ENCODE assay signal across 15 cellular contexts in the genomic region with DNA sequence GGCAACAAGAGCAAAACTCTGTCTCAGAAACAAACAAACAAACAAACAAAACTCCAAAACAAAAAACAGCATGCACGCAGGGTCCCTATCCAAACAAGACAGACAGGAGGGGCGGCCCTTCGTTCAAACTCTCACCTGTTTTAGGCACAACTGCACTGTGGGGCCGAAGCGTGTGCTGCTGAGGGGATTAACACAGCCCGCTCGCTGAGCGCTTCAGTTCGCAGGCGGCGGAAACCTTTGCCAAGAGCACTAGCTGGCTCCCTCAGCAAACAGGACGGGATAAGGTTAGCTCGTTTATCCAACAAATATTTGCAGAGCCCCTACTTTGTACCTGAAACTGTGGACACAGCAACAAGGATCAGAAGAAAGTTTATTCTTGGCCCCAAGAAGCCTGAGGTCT.
"Had no signal": no experiment of that assay in that cellular context is flagged by ENCODE, and none has a peak within 500 bp of the region (broad histone marks: within the 10 kb centered on the region; RNA-seq: fewer than 3 reads in every experiment).

No MANE protein-coding gene starts in this region.

- H3K9me3 Mint-ChIP-seq: activated naive CD4-positive, alpha-beta T cell treated with anti-CD3 and anti-CD28 coated beads, Interleukin-2, amount 50 U/mL, for 72 hours; T-helper 2 cell treated with Interferon-gamma antibody and Interleukin-4, amounts not matched to agents 5 μg/mL and 100 μg/mL, for 36 hours had no signal

- H3K27ac Mint-ChIP-seq: T-helper 2 cell treated with Interferon-gamma antibody and Interleukin-4, amounts not matched to agents 5 μg/mL and 100 μg/mL, for 36 hours had no signal

- H3K27ac ChIP-seq: pancreas, tibial nerve had no signal

- DNase-seq: activated CD4-positive, CD25-positive, alpha-beta regulatory T cell treated with anti-CD3 and anti-CD28 coated beads, Interleukin-2, amount 50 U/mL, for 72 hours; activated effector memory CD4-positive, alpha-beta T cell treated with Interleukin-2 at 50 U/mL for 16 hours; amniotic stem cell; central memory CD4-positive, alpha-beta T cell; effector memory CD4-positive, alpha-beta T cell; mammary epithelial cell; mucosa of descending colon; naive thymus-derived CD4-positive, alpha-beta T cell; stimulated activated CD4-positive, alpha-beta T cell treated with anti-CD3 and anti-CD28 coated beads, Interleukin-4, amount 100 ng/mL, for 24 hours; stimulated activated naive CD4-positive, alpha-beta T cell had no signal

- H3K4me3 Mint-ChIP-seq: naive thymus-derived CD4-positive, alpha-beta T cell; T-helper 2 cell treated with Interferon-gamma antibody and Interleukin-4, amounts not matched to agents 5 μg/mL and 100 μg/mL, for 36 hours had no signal

- ATAC-seq: activated naive CD4-positive, alpha-beta T cell treated with anti-CD3 and anti-CD28 coated beads, Interleukin-2, amount 50 U/mL, for 72 hours; mucosa of descending colon; naive thymus-derived CD4-positive, alpha-beta T cell had no signal

- H3K27me3 Mint-ChIP-seq: naive thymus-derived CD4-positive, alpha-beta T cell had no signal

- H3K27me3 ChIP-seq: pancreas, tibial nerve had no signal

- H3K9me3 ChIP-seq: mucosa of descending colon, pancreas, tibial nerve had no signal

- H3K4me3 ChIP-seq: mucosa of descending colon, pancreas, skin epidermis, tibial nerve had no signal

- H3K36me3 Mint-ChIP-seq: activated naive CD4-positive, alpha-beta T cell treated with anti-CD3 and anti-CD28 coated beads, Interleukin-2, amount 50 U/mL, for 72 hours had no signal
